Comparison of ENCODE assay signal across 28 cellular contexts in genomic region chr7:39035156-39035555, GRCh38. TPM values are rescaled to one million over a fixed set of nuclear protein-coding genes. Genes with fewer than 3 reads are reported as not detected.
"Had no signal": no experiment of that assay in that cellular context is flagged by ENCODE, and none has a peak within 500 bp of the region (broad histone marks: within the 10 kb centered on the region; RNA-seq: fewer than 3 reads in every experiment).

No MANE protein-coding gene starts in this region.

- H3K9me3 ChIP-seq: gastrocnemius medialis, neutrophil, ovary, right lobe of liver, thoracic aorta, upper lobe of left lung, vagina had no signal

- H3K4me3 ChIP-seq: gastrocnemius medialis, ovary, right lobe of liver, thoracic aorta, upper lobe of left lung, vagina had no signal

- H3K27me3 Mint-ChIP-seq: activated CD4-positive, alpha-beta T cell treated with anti-CD3 and anti-CD28 coated beads, Interleukin-2, amount 10 ng/mL, durations not matched to agents 7 days and 5 days had no signal

- H3K36me3 Mint-ChIP-seq: activated naive CD4-positive, alpha-beta T cell treated with anti-CD3 and anti-CD28 coated beads, Interleukin-2, amount 50 U/mL, for 24 hours; memory B cell; naive thymus-derived CD8-positive, alpha-beta T cell had no signal

- H3K27me3 ChIP-seq: gastrocnemius medialis, neutrophil, ovary, right lobe of liver, upper lobe of left lung, vagina had no signal

- ATAC-seq: activated naive CD8-positive, alpha-beta T cell treated with anti-CD3 and anti-CD28 coated beads, Interleukin-2, amount 50 U/mL, for 24 hours; activated T-cell treated with anti-CD3 and anti-CD28 coated beads, Interleukin-2, amount 50 U/mL, for 4 hours; activated T-helper 17 cell treated with anti-CD3 and anti-CD28 coated beads, Interleukin-2, amount 50 U/mL, for 72 hours; gastrocnemius medialis; naive thymus-derived CD8-positive, alpha-beta T cell; right lobe of liver; stimulated activated naive CD8-positive, alpha-beta T cell treated with anti-CD3 and anti-CD28 coated beads, Interleukin-15, Interleukin-2, amounts not matched to agents 100 U/mL and 50 U/mL, for 24 hours; T-helper 17 cell had no signal

- H3K27ac Mint-ChIP-seq: activated CD4-positive, alpha-beta memory T cell treated with anti-CD3 and anti-CD28 coated beads, Interleukin-2, amount 10 ng/mL, durations not matched to agents 7 days and 5 days; activated CD4-positive, alpha-beta T cell treated with anti-CD3 and anti-CD28 coated beads, Interleukin-2, amount 10 ng/mL, durations not matched to agents 7 days and 5 days; activated naive CD4-positive, alpha-beta T cell treated with anti-CD3 and anti-CD28 coated beads, Interleukin-2, amount 50 U/mL, for 24 hours; activated naive CD8-positive, alpha-beta T cell treated with anti-CD3 and anti-CD28 coated beads, Interleukin-2, amount 50 U/mL, for 24 hours; activated T-helper 17 cell treated with anti-CD3 and anti-CD28 coated beads, Interleukin-2, amount 50 U/mL, for 72 hours; memory B cell; naive thymus-derived CD8-positive, alpha-beta T cell; T-helper 17 cell had no signal

- H3K4me1 Mint-ChIP-seq: activated CD4-positive, alpha-beta memory T cell treated with anti-CD3 and anti-CD28 coated beads, Interleukin-2, amount 10 ng/mL, durations not matched to agents 7 days and 5 days; activated CD4-positive, alpha-beta T cell treated with anti-CD3 and anti-CD28 coated beads, Interleukin-2, amount 10 ng/mL, durations not matched to agents 7 days and 5 days; activated naive CD4-positive, alpha-beta T cell treated with anti-CD3 and anti-CD28 coated beads, Interleukin-2, amount 50 U/mL, for 24 hours; activated naive CD8-positive, alpha-beta T cell treated with anti-CD3 and anti-CD28 coated beads, Interleukin-2, amount 50 U/mL, for 24 hours; activated T-helper 17 cell treated with anti-CD3 and anti-CD28 coated beads, Interleukin-2, amount 50 U/mL, for 72 hours; memory B cell; naive thymus-derived CD8-positive, alpha-beta T cell; T-helper 17 cell had no signal

- H3K36me3 ChIP-seq: gastrocnemius medialis, neutrophil, ovary, right lobe of liver, thoracic aorta, upper lobe of left lung, vagina had no signal

- H3K4me3 Mint-ChIP-seq: activated CD4-positive, alpha-beta memory T cell treated with anti-CD3 and anti-CD28 coated beads, Interleukin-2, amount 10 ng/mL, durations not matched to agents 7 days and 5 days; activated CD4-positive, alpha-beta T cell treated with anti-CD3 and anti-CD28 coated beads, Interleukin-2, amount 10 ng/mL, durations not matched to agents 7 days and 5 days; activated naive CD4-positive, alpha-beta T cell treated with anti-CD3 and anti-CD28 coated beads, Interleukin-2, amount 50 U/mL, for 24 hours; activated naive CD8-positive, alpha-beta T cell treated with anti-CD3 and anti-CD28 coated beads, Interleukin-2, amount 50 U/mL, for 24 hours; activated T-cell treated with anti-CD3 and anti-CD28 coated beads, Interleukin-2, amount 50 U/mL, for 4 hours; activated T-helper 17 cell treated with anti-CD3 and anti-CD28 coated beads, Interleukin-2, amount 50 U/mL, for 72 hours; memory B cell; naive thymus-derived CD8-positive, alpha-beta T cell; T-helper 17 cell had no signal

- H3K4me1 ChIP-seq: gastrocnemius medialis, right lobe of liver, upper lobe of left lung, vagina had no signal

- H3K27ac ChIP-seq: gastrocnemius medialis, neutrophil, ovary, right lobe of liver, thoracic aorta, upper lobe of left lung, vagina had no signal

- H3K9me3 Mint-ChIP-seq: activated CD4-positive, alpha-beta memory T cell treated with anti-CD3 and anti-CD28 coated beads, Interleukin-2, amount 10 ng/mL, durations not matched to agents 7 days and 5 days; activated CD4-positive, alpha-beta T cell treated with anti-CD3 and anti-CD28 coated beads, Interleukin-2, amount 10 ng/mL, durations not matched to agents 7 days and 5 days; activated naive CD4-positive, alpha-beta T cell treated with anti-CD3 and anti-CD28 coated beads, Interleukin-2, amount 50 U/mL, for 24 hours; activated naive CD8-positive, alpha-beta T cell treated with anti-CD3 and anti-CD28 coated beads, Interleukin-2, amount 50 U/mL, for 24 hours; activated T-cell treated with anti-CD3 and anti-CD28 coated beads, Interleukin-2, amount 50 U/mL, for 4 hours; activated T-helper 17 cell treated with anti-CD3 and anti-CD28 coated beads, Interleukin-2, amount 50 U/mL, for 72 hours; naive thymus-derived CD8-positive, alpha-beta T cell had no signal

- DNase-seq: activated CD4-positive, alpha-beta memory T cell treated with anti-CD3 and anti-CD28 coated beads, Interleukin-2, amount 10 ng/mL, durations not matched to agents 7 days and 5 days; activated CD4-positive, alpha-beta T cell treated with anti-CD3 and anti-CD28 coated beads for 1 hour; activated CD4-positive, alpha-beta T cell treated with anti-CD3 and anti-CD28 coated beads, Interleukin-2, amount 10 ng/mL, durations not matched to agents 7 days and 5 days; activated naive CD8-positive, alpha-beta T cell treated with anti-CD3 and anti-CD28 coated beads, Interleukin-2, amount 50 U/mL, for 24 hours; activated T-cell treated with anti-CD3 and anti-CD28 coated beads, Interleukin-2, amount 50 U/mL, for 4 hours; dermis blood vessel endothelial cell; effector CD8-positive, alpha-beta T cell; gastrocnemius medialis; glutamatergic neuron; naive thymus-derived CD8-positive, alpha-beta T cell; ovary; right lobe of liver; stimulated activated CD4-positive, alpha-beta T cell treated with anti-CD3 and anti-CD28 coated beads, Interleukin-12 subunit alpha, Interleukin-12 subunit beta, amount 100 ng/mL, for 4 hours; stimulated activated CD4-positive, alpha-beta T cell treated with anti-CD3 and anti-CD28 coated beads, Interleukin-4, amount 100 ng/mL, for 1 hour; stimulated activated naive CD8-positive, alpha-beta T cell treated with anti-CD3 and anti-CD28 coated beads, Interleukin-15, Interleukin-2, amounts not matched to agents 100 U/mL and 50 U/mL, for 24 hours; T-helper 17 cell; T1000; upper lobe of left lung had no signal

RNA-seq across cellular contexts. Expression of gene POU6F2, which starts 57.4 kb away (rescaled TPM):
- total RNA-seq: activated CD4-positive, alpha-beta memory T cell treated with anti-CD3 and anti-CD28 coated beads, Interleukin-2, amount 10 ng/mL, durations not matched to agents 7 days and 5 days; activated T-cell treated with anti-CD3 and anti-CD28 coated beads, Interleukin-2, amount 50 U/mL, for 4 hours; bronchial epithelial cell; dermis blood vessel endothelial cell; epithelial cell of proximal tubule; gastrocnemius medialis; naive thymus-derived CD8-positive, alpha-beta T cell; renal cortical epithelial cell; skeletal muscle tissue; thoracic aorta; vagina had no signal
- polyA plus RNA-seq: naive thymus-derived CD8-positive, alpha-beta T cell had no signal
